2 cellular contexts compared by ENCODE assay signal in genomic region chr13:58542530-58542929, GRCh38.
TF ChIP-seq lines count a peak whose summit lies in the region.

No MANE protein-coding gene starts in this region.

TF ChIP-seq in GM23338, 12 proteins besides CTCF, POLR2A, EP300 and RAD21 (continued from another document):
- TF ChIP-seq ZNF462 (CRISPR knock-in tag; IDR thresholded peaks at IDR 0.05) = no peak
- no peak for TF ChIP-seq EZH2phosphoT487 (IDR thresholded peaks at IDR 0.05; ENCODE audit: unreplicated experiment)
- TF ChIP-seq NANOG (IDR thresholded peaks at IDR 0.05; ENCODE audit: borderline replicate concordance) = no peak
- TF ChIP-seq ETS1 (IDR thresholded peaks at IDR 0.05) = no peak
- TF ChIP-seq STAT1 (IDR thresholded peaks at IDR 0.05; ENCODE audit: unreplicated experiment) = no peak

TF ChIP-seq in H1, 55 proteins besides CTCF, POLR2A, EP300 and RAD21 (continued from another document):
- TF ChIP-seq USF2 (IDR thresholded peaks at IDR 0.05; ENCODE audit: low read length) (no peak), RFX5 (IDR thresholded peaks at IDR 0.05; ENCODE audit: borderline replicate concordance, low read depth, low read length) (no peak), PHF8 (conservative IDR thresholded peaks at IDR 0.05; ENCODE audit: low read depth, low read length) (no peak), ATF2 (IDR thresholded peaks at IDR 0.05; ENCODE audit: low read length) (no peak), E2F6 (IDR thresholded peaks at IDR 0.05) (no peak), HDAC6 (IDR thresholded peaks at IDR 0.05; ENCODE audit: low read depth, low read length) (no peak), YY1 (IDR thresholded peaks at IDR 0.05; ENCODE audit: low read depth, low read length) (no peak), RNF2 (IDR thresholded peaks at IDR 0.05; ENCODE audit: borderline replicate concordance, low read depth, low read length, missing control alignments, poor library complexity, severe bottlenecking) (no peak), SIN3A (conservative IDR thresholded peaks at IDR 0.05 in 1 of 2, IDR thresholded peaks at IDR 0.05 in 1 of 2; ENCODE audit: low read depth in 1 of 2, low read length in 2 of 2) (no peak), HDAC2 (IDR thresholded peaks at IDR 0.05; ENCODE audit: borderline replicate concordance in 1 of 2, low read depth in 2 of 2, low read length in 2 of 2) (no peak), EGR1 (IDR thresholded peaks at IDR 0.05; ENCODE audit: borderline replicate concordance, low read depth, low read length) (no peak), SP2 (IDR thresholded peaks at IDR 0.05; ENCODE audit: low read length) (no peak), TAF7 (optimal IDR thresholded peaks at IDR 0.05; ENCODE audit: borderline replicate concordance, low read depth, low read length) (no peak), FOSL1 (IDR thresholded peaks at IDR 0.05; ENCODE audit: insufficient read depth, low read depth, low read length) (no peak)
